ENCODE assay signal across 9 cellular contexts in genomic region chr9:83538890-83539238, GRCh38. TPM values are rescaled to one million over a fixed set of nuclear protein-coding genes. Genes with fewer than 3 reads are reported as not detected.
DNase-seq lines count a peak whose midpoint lies in the region; FAIRE-seq and TF ChIP-seq lines count a peak whose summit lies in the region.
"Had no signal": no experiment of that assay in that cellular context is flagged by ENCODE, and none has a peak within 500 bp of the region (broad histone marks: within the 10 kb centered on the region; RNA-seq: fewer than 3 reads in every experiment).

No MANE protein-coding gene starts in this region.

- FAIRE-seq in small intestine (lab: Jason Lieb, UNC) = no peak
- FAIRE-seq: urothelium cell line had no signal

- TF ChIP-seq CTCF in HFFc6 (IDR thresholded peaks at IDR 0.05) = peak; percentile 51

- H3K9ac ChIP-seq in iPS-20b (ENCODE audit: low read depth, low read length) = no peak overlapping the region

- no peak overlapping the region for H3K27ac ChIP-seq in iPS-20b (ENCODE audit: low read length)
- H3K27ac ChIP-seq in small intestine (ENCODE audit: low read depth in 1 of 2, low read length in 1 of 2) = peak overlapping the region; percentile 50 to 57

- peak overlapping the region; percentile 88 for H3K4me3 Mint-ChIP-seq in HFFc6
- peak overlapping the region; percentile 0 for H3K4me3 Mint-ChIP-seq in activated T-helper 2 cell treated with anti-CD3 and anti-CD28 coated beads, Interferon-gamma antibody, Interleukin-2, Interleukin-4, amounts not matched to agents 10 μg/mL and 5 μg/mL and 100 μg/mL, durations not matched to agents 14 hours and 24 hours and 36 hours (ENCODE audit: low read depth)

- intact Hi-C loops in activated T-helper 2 cell treated with anti-CD3 and anti-CD28 coated beads, Interferon-gamma antibody, Interleukin-2, Interleukin-4, amounts not matched to agents 10 μg/mL and 5 μg/mL and 100 μg/mL, durations not matched to agents 14 hours and 24 hours and 36 hours (cut with micrococcal nuclease) = no loop called here

- H3K27me3 ChIP-seq in iPS-20b (ENCODE audit: insufficient read depth, low read length) = peaks cover 69% of the 10 kb centered on the region
- no peaks in the 10 kb centered on the region for H3K27me3 ChIP-seq in small intestine (ENCODE audit: control insufficient read depth in 2 of 2, insufficient read depth in 2 of 2, low read length in 2 of 2)

- H3K9me3 ChIP-seq in iPS-20b (ENCODE audit: insufficient read depth, low read depth, low read length) = no peaks in the 10 kb centered on the region
- H3K9me3 ChIP-seq in small intestine (ENCODE audit: control insufficient read depth, low read depth) = no peaks in the 10 kb centered on the region

- peak overlapping the region; percentile 5; the same call in 1 of the 2 replicates for H3K27ac Mint-ChIP-seq in HFFc6
- H3K27ac Mint-ChIP-seq in activated T-helper 2 cell treated with anti-CD3 and anti-CD28 coated beads, Interferon-gamma antibody, Interleukin-2, Interleukin-4, amounts not matched to agents 10 μg/mL and 5 μg/mL and 100 μg/mL, durations not matched to agents 14 hours and 24 hours and 36 hours = no peak overlapping the region

- H3K36me3 ChIP-seq in iPS-20b (ENCODE audit: insufficient read depth, low read depth, low read length) (no peaks in the 10 kb centered on the region), small intestine (ENCODE audit: control insufficient read depth in 2 of 2, insufficient read depth in 2 of 2, low read length in 2 of 2) (no peaks in the 10 kb centered on the region)

- H3K4me1 Mint-ChIP-seq in HFFc6 (ENCODE audit: low read depth) = peaks cover 34% of the 10 kb centered on the region
- no peaks in the 10 kb centered on the region for H3K4me1 Mint-ChIP-seq in activated T-helper 2 cell treated with anti-CD3 and anti-CD28 coated beads, Interferon-gamma antibody, Interleukin-2, Interleukin-4, amounts not matched to agents 10 μg/mL and 5 μg/mL and 100 μg/mL, durations not matched to agents 14 hours and 24 hours and 36 hours (ENCODE audit: low read depth)

- WGBS in small intestine, 3 donors = 22 to 29% (median 29%) methylated on average over 6 of the region's 6 CpGs

- H3K4me3 ChIP-seq in iPS-20b (ENCODE audit: low read length) (peak overlapping the region; percentile 68; the same call in 1 of the 2 replicates), small intestine (ENCODE audit: low read depth in 1 of 2, low read length in 2 of 2) (peak overlapping the region in 1 of 2 donors; percentile 70)

- no peak for DNase-seq in HFFc6
- no peak for DNase-seq in activated T-helper 2 cell treated with anti-CD3 and anti-CD28 coated beads, Interferon-gamma antibody, Interleukin-2, Interleukin-4, amounts not matched to agents 10 μg/mL and 5 μg/mL and 100 μg/mL, durations not matched to agents 14 hours and 24 hours and 36 hours (ENCODE audit: low spot score)
- DNase-seq in small intestine = no peak
- DNase-seq in T-helper 9 cell = no peak
- DNase-seq in nucleus accumbens (lab: John Stamatoyannopoulos, UW) = no peak
- DNase-seq in SKM-1 treated with dmso at 0.1 percent for 144 hours (lab: John Stamatoyannopoulos, UW; ENCODE audit: unreplicated experiment) = no peak
- DNase-seq: activated naive CD4-positive, alpha-beta T cell treated with anti-CD3 and anti-CD28 coated beads, Interleukin-2, amount 50 U/mL, for 16 hours had no signal

- H3K4me1 ChIP-seq in iPS-20b (ENCODE audit: insufficient read depth, low read length) = no peaks in the 10 kb centered on the region
- H3K4me1 ChIP-seq in small intestine (ENCODE audit: control insufficient read depth in 2 of 2, insufficient read depth in 1 of 2, low read depth in 1 of 2, low read length in 1 of 2) = no peaks in the 10 kb centered on the region

- peaks cover 3% of the 10 kb centered on the region; the same call in 1 of the 2 replicates for H3K27me3 Mint-ChIP-seq in HFFc6 (ENCODE audit: insufficient read depth)
- peaks cover 47% of the 10 kb centered on the region for H3K27me3 Mint-ChIP-seq in activated T-helper 2 cell treated with anti-CD3 and anti-CD28 coated beads, Interferon-gamma antibody, Interleukin-2, Interleukin-4, amounts not matched to agents 10 μg/mL and 5 μg/mL and 100 μg/mL, durations not matched to agents 14 hours and 24 hours and 36 hours (ENCODE audit: low read depth)

- no peaks in the 10 kb centered on the region for H3K9me3 Mint-ChIP-seq in HFFc6
- H3K9me3 Mint-ChIP-seq in activated T-helper 2 cell treated with anti-CD3 and anti-CD28 coated beads, Interferon-gamma antibody, Interleukin-2, Interleukin-4, amounts not matched to agents 10 μg/mL and 5 μg/mL and 100 μg/mL, durations not matched to agents 14 hours and 24 hours and 36 hours = no peaks in the 10 kb centered on the region

- H3K36me3 Mint-ChIP-seq in HFFc6 (ENCODE audit: low read depth) = no peaks in the 10 kb centered on the region
- no peaks in the 10 kb centered on the region for H3K36me3 Mint-ChIP-seq in activated T-helper 2 cell treated with anti-CD3 and anti-CD28 coated beads, Interferon-gamma antibody, Interleukin-2, Interleukin-4, amounts not matched to agents 10 μg/mL and 5 μg/mL and 100 μg/mL, durations not matched to agents 14 hours and 24 hours and 36 hours (ENCODE audit: low read depth)

RNA-seq across cellular contexts. Expression of gene FRMD3, which starts 0.7 kb away (rescaled TPM):
- 10 to 100 TPM in 4 of 6 experiments, 1 to 10 TPM in 2; 4.0 to 14.9 (median 12.7) TPM for total RNA-seq in HFFc6 (2021; fragmentation: NEBNext Ultra II Directional; extraction: Animal tissue kit (Norgen Biotek cat#: 25700))
- total RNA-seq in activated T-helper 2 cell treated with anti-CD3 and anti-CD28 coated beads, Interferon-gamma antibody, Interleukin-2, Interleukin-4, amounts not matched to agents 10 μg/mL and 5 μg/mL and 100 μg/mL, durations not matched to agents 14 hours and 24 hours and 36 hours = 0.34 and 0.51 TPM in 2 replicates
- polyA plus RNA-seq in small intestine = 1 to 10 TPM; 2.4 to 7.3 (median 3.8) TPM
